8 cellular contexts compared by ENCODE assay signal in genomic region chr3:31532587-31533168, GRCh38. TPM values are rescaled to one million over a fixed set of nuclear protein-coding genes. Genes with fewer than 3 reads are reported as not detected.
DNase-seq lines count a peak whose midpoint lies in the region; TF ChIP-seq lines count a peak whose summit lies in the region.

Gene STT3B, plus strand, starts transcription at chr3:31532925. Its CDS starts 74 bp downstream, at chr3:31532999.

- peak; percentile 33 for TF ChIP-seq POLR2A in breast epithelium (IDR thresholded peaks at IDR 0.05)

- no peaks in the 10 kb centered on the region; a peak in 1 of 5 replicates for H3K9me3 Mint-ChIP-seq in H9

- H3K27ac ChIP-seq in H9 (ENCODE audit: insufficient read length, low read depth, low read length) (peak within 1 kb of the TSS; percentile 61), breast epithelium (peak within 1 kb of the TSS; percentile 98)

- peaks cover 11% of the 10 kb centered on the region for H3K23me2 ChIP-seq in H9 (ENCODE audit: insufficient read length, low read depth, low read length, poor library complexity, severe bottlenecking)

- peak within 1 kb of the TSS in 1 of 2 experiments; percentile 98; a peak in 4 of 5 replicates for H3K4me3 Mint-ChIP-seq in H9

- H3K4me1 ChIP-seq in H9 (ENCODE audit: insufficient read depth, low read length): peaks cover 4% of the 10 kb centered on the region; the same call in 1 of the 2 replicates
- no peaks in the 10 kb centered on the region for H3K4me1 ChIP-seq in breast epithelium

- H3K56ac ChIP-seq in H9 (ENCODE audit: insufficient read length, low read depth, low read length): no peak within 1 kb of the TSS

- no peaks in the 10 kb centered on the region for H4K20me1 ChIP-seq in H9 (ENCODE audit: control insufficient read depth, insufficient read depth, insufficient read length)

- no peak within 1 kb of the TSS for H2BK20ac ChIP-seq in H9 (ENCODE audit: low read depth, low read length, poor library complexity, severe bottlenecking)

- no peak within 1 kb of the TSS for H4K91ac ChIP-seq in H9 (ENCODE audit: insufficient read length, low read depth, low read length)

- intact Hi-C loops in breast epithelium (cut with DNase I; ENCODE audit: low total_unique reads): no loop called here

- H3K27me3 ChIP-seq in H9 (ENCODE audit: insufficient read depth, low read length) (no peaks in the 10 kb centered on the region), breast epithelium (no peaks in the 10 kb centered on the region)

- peak within 1 kb of the TSS; percentile 98 to 99 (median 99) for H3K27ac Mint-ChIP-seq in H9

- peak within 1 kb of the TSS; percentile 91 for H3K14ac ChIP-seq in H9 (ENCODE audit: insufficient read depth, low read length)

- H3K36me3 ChIP-seq in breast epithelium: no peaks in the 10 kb centered on the region

- H2AK5ac ChIP-seq in H9 (ENCODE audit: insufficient read length, low read length): no peak within 1 kb of the TSS

- H3K18ac ChIP-seq in H9 (ENCODE audit: insufficient read length, low read depth, low read length): peak within 1 kb of the TSS; percentile 82

- H3K23ac ChIP-seq in H9 (ENCODE audit: insufficient read length, low read depth, low read length): no peak within 1 kb of the TSS

- H2AFZ ChIP-seq in H9 (ENCODE audit: low read length): no peak within 1 kb of the TSS

- H3K9me3 ChIP-seq in H9 (ENCODE audit: control insufficient read depth, low read depth, low read length) (no peaks in the 10 kb centered on the region), breast epithelium (no peaks in the 10 kb centered on the region)

- no peak within 1 kb of the TSS for H2BK12ac ChIP-seq in H9 (ENCODE audit: insufficient read length, low read depth, low read length)

- TF ChIP-seq CTCF in GM12875 (IDR thresholded peaks at IDR 0.05; ENCODE audit: borderline replicate concordance, insufficient read depth, low read depth, low read length) (no peak), H9 (conservative IDR thresholded peaks at IDR 0.05) (no peak), breast epithelium (IDR thresholded peaks at IDR 0.05) (no peak)

- no peaks in the 10 kb centered on the region for H3K27me3 Mint-ChIP-seq in H9 (ENCODE audit: low read depth)

- no peak within 1 kb of the TSS for H2BK15ac ChIP-seq in H9 (ENCODE audit: low read depth, low read length)

- H4K5ac ChIP-seq in H9 (ENCODE audit: insufficient read length, low read depth, low read length): peak within 1 kb of the TSS; percentile 30

- H3K9ac ChIP-seq in H9 (ENCODE audit: extremely low read depth, insufficient read length, low read length): peak within 1 kb of the TSS; percentile 91

- H3K79me2 ChIP-seq in H9 (ENCODE audit: insufficient read depth, low read length): peaks cover 12% of the 10 kb centered on the region; the same call in 1 of the 2 replicates

- H3K36me3 Mint-ChIP-seq in H9 (ENCODE audit: insufficient read depth in 1 of 3, low read depth in 3 of 3): no peaks in the 10 kb centered on the region; a peak in 1 of 7 replicates

- no peak within 1 kb of the TSS for H3T11ph ChIP-seq in H9 (ENCODE audit: low read length)

- WGBS in H9 (ENCODE audit: extremely low coverage, insufficient read length, low lambda C conversion rate): no CpG with 5 or more reads among the region's 68 CpGs

- DNase-seq in H9: peak; percentile 78
- DNase-seq in M059J (ENCODE audit: low read depth): peak; percentile 73
- DNase-seq in T-helper 22 cell (ENCODE audit: low read depth): peak; percentile 71
- no peak for DNase-seq in breast epithelium (ENCODE audit: low spot score in 2 of 2)
- peak; percentile 83 for DNase-seq in iris pigment epithelial cell (ENCODE audit: low read depth)
- peak; percentile 64 to 74 for DNase-seq in stimulated activated CD4-positive, alpha-beta T cell treated with anti-CD3 and anti-CD28 coated beads, Interleukin-15, amount 100 ng/mL, for 1 hour (ENCODE audit: low read depth in 1 of 2, low spot score in 1 of 2)
- no peak for DNase-seq in midbrain (lab: John Stamatoyannopoulos, UW)

- no peak within 1 kb of the TSS for H3K4ac ChIP-seq in H9 (ENCODE audit: low read depth, low read length)

- peak within 1 kb of the TSS; percentile 89 for H3K4me3 ChIP-seq in GM12875 (ENCODE audit: low read depth, low read length)
- peak within 1 kb of the TSS; percentile 85 to 95 (median 91) for H3K4me3 ChIP-seq in breast epithelium

- no peak within 1 kb of the TSS for H4K8ac ChIP-seq in H9 (replicated peaks; ENCODE audit: insufficient read length, low read depth, low read length)

- H2BK5ac ChIP-seq in H9 (ENCODE audit: insufficient read length, low read length): no peak within 1 kb of the TSS

- no peaks in the 10 kb centered on the region for H3K79me1 ChIP-seq in H9 (ENCODE audit: insufficient read depth, low read depth, low read length, poor library complexity, severe bottlenecking)

- H3K4me1 Mint-ChIP-seq in H9: peaks cover 29 to 31% of the 10 kb centered on the region in 2 experiments

- no peak within 1 kb of the TSS for H2BK120ac ChIP-seq in H9 (ENCODE audit: low read depth, low read length, poor library complexity, severe bottlenecking)

- peak within 1 kb of the TSS; percentile 97 for H3K4me2 ChIP-seq in H9 (ENCODE audit: insufficient read depth, insufficient read length, low read length)

RNA-seq across cellular contexts. Expression of gene STT3B, which starts in this region (rescaled TPM):
- total RNA-seq in H9 (2021) (79.9 and 83.1 TPM in 2 replicates), breast epithelium (100 to 1,000 TPM in 2 of 3 donors, 10 to 100 TPM in 1; 93.5 to 132 (median 109) TPM)
- total RNA-seq in M059J (2014; rRNA removed; shearing (Covaris generic)): 98.6 and 146 TPM in 2 replicates

Comparison
In these comparisons a context has a peak if more than half of its experiments do, and no peak if none do; other contexts are left out.
1. DNase-seq: peak in H9 (single experiment), M059J (single experiment), T-helper 22 cell (single experiment), iris pigment epithelial cell (single experiment) and stimulated activated CD4-positive, alpha-beta T cell treated with anti-CD3 and anti-CD28 coated beads, Interleukin-15, amount 100 ng/mL, for 1 hour (2 of 2); none in breast epithelium (0 of 2) and midbrain (single experiment).